ENCODE assay signal across 1 cellular context in the genomic region with DNA sequence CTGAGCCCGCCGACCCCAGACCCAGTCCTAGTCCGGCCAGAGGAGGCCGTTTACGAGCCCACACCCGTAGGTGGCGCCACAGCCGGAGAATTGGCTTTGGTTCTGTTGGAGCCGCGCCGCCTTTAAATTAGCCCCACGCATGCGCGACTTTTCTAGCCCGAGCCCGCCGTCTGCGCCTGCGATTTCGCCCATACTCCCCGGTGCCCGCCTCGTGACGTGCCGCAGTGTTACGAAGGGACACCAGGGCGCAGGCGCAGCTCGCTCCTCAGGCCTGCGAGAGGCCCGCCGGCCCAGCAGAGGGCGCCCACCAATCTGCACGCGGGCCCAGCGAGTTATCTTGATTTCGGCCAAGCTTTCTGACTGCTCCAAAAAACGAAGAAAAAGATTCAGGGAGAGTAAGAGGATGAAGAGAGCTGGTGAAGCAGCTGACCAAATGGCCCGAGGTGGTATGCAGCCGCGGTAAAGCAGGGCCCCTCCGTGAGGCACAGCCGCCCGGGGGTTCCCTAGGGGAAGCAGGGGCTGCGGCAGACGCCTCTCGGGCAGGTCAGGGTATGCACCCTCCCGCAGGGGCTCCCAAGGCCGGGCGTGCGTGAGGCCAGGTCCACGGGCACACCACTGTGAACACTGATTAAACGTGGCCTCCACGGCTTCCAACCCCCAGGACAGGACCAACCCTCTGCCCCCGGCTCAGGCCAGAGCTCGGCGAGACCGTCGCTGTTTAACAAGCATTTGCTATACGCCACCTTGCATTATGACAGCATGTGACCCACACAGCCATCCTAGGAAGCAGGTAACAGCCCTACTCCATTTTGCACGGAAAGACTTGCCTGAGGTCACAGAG.
TF ChIP-seq lines count a peak whose summit lies in the region.

No MANE protein-coding gene starts in this region.

TF ChIP-seq in HepG2, 621 proteins besides CTCF, POLR2A, EP300 and RAD21 (continued from another document and continues in another):
- TF ChIP-seq ZGPAT (CRISPR knock-in tag; IDR thresholded peaks at IDR 0.05) (peak; percentile 86), ZNF609 (CRISPR knock-in tag; IDR thresholded peaks at IDR 0.05; ENCODE audit: borderline replicate concordance) (peak; percentile 52; the same call in 1 of the 2 replicates), SMAD3 (CRISPR knock-in tag; IDR thresholded peaks at IDR 0.05) (0 out of 2 replicates have a peak, but pooled peaks have one; percentile 21), MIXL1 (CRISPR knock-in tag; IDR thresholded peaks at IDR 0.05) (peak; percentile 27; the same call in 1 of the 2 replicates), ZNF547 (CRISPR knock-in tag; IDR thresholded peaks at IDR 0.05) (peak; percentile 75; the same call in 1 of the 2 replicates), ZNF225 (CRISPR knock-in tag; IDR thresholded peaks at IDR 0.05) (peak; percentile 74; the same call in 1 of the 2 replicates), ZNF335 (CRISPR knock-in tag; IDR thresholded peaks at IDR 0.05) (peak; percentile 62), HOXA3 (CRISPR knock-in tag; IDR thresholded peaks at IDR 0.05) (peak; percentile 77), ATF7 (IDR thresholded peaks at IDR 0.05) (no peak), ATF7 (CRISPR knock-in tag; IDR thresholded peaks at IDR 0.05) (0 out of 2 replicates have a peak, but pooled peaks have one; percentile 22), ZNF350 (CRISPR knock-in tag; IDR thresholded peaks at IDR 0.05; ENCODE audit: borderline replicate concordance, low read depth) (peak; percentile 88; the same call in 1 of the 2 replicates), ZNF224 (CRISPR knock-in tag; IDR thresholded peaks at IDR 0.05) (peak; percentile 82; the same call in 1 of the 2 replicates), ZNF788 (CRISPR knock-in tag; IDR thresholded peaks at IDR 0.05; ENCODE audit: borderline replicate concordance) (peak; percentile 23; the same call in 1 of the 2 replicates), ZFP41 (CRISPR knock-in tag; IDR thresholded peaks at IDR 0.05; ENCODE audit: borderline replicate concordance) (0 out of 2 replicates have a peak, but pooled peaks have one; percentile 47), POLR2AphosphoS2 (IDR thresholded peaks at IDR 0.05; ENCODE audit: low read depth, low read length) (peak; percentile 80; the same call in 1 of the 2 replicates), JARID2 (CRISPR knock-in tag; IDR thresholded peaks at IDR 0.05; ENCODE audit: insufficient replicate concordance) (no peak), SATB2 (CRISPR knock-in tag; IDR thresholded peaks at IDR 0.05) (0 out of 2 replicates have a peak, but pooled peaks have one; percentile 51), IRX3 (CRISPR knock-in tag; IDR thresholded peaks at IDR 0.05; ENCODE audit: borderline replicate concordance, low read depth) (peak; percentile 58; the same call in 1 of the 2 replicates), YEATS2 (CRISPR knock-in tag; IDR thresholded peaks at IDR 0.05; ENCODE audit: borderline replicate concordance) (peak; percentile 86; the same call in 1 of the 2 replicates), ZNF607 (CRISPR knock-in tag; IDR thresholded peaks at IDR 0.05; ENCODE audit: borderline replicate concordance) (peak; percentile 59; the same call in 1 of the 2 replicates), TCF12 (IDR thresholded peaks at IDR 0.05) (no peak), TCF12 (CRISPR knock-in tag; IDR thresholded peaks at IDR 0.05) (peak; percentile 45; the same call in 1 of the 2 replicates), SALL1 (CRISPR knock-in tag; IDR thresholded peaks at IDR 0.05) (peak; percentile 75), ZNF501 (CRISPR knock-in tag; IDR thresholded peaks at IDR 0.05) (peak; percentile 97), TGIF2 (CRISPR knock-in tag; IDR thresholded peaks at IDR 0.05) (peak; percentile 37; the same call in 1 of the 2 replicates), PHF8 (CRISPR knock-in tag; IDR thresholded peaks at IDR 0.05) (peak; percentile 78), AHDC1 (CRISPR knock-in tag; IDR thresholded peaks at IDR 0.05; ENCODE audit: borderline replicate concordance) (peak; percentile 77; the same call in 1 of the 2 replicates), BCL6 (CRISPR knock-in tag; IDR thresholded peaks at IDR 0.05) (no peak), SRY (CRISPR knock-in tag; IDR thresholded peaks at IDR 0.05) (0 out of 2 replicates have a peak, but pooled peaks have one; percentile 50)
- TF ChIP-seq, protein P1, sequence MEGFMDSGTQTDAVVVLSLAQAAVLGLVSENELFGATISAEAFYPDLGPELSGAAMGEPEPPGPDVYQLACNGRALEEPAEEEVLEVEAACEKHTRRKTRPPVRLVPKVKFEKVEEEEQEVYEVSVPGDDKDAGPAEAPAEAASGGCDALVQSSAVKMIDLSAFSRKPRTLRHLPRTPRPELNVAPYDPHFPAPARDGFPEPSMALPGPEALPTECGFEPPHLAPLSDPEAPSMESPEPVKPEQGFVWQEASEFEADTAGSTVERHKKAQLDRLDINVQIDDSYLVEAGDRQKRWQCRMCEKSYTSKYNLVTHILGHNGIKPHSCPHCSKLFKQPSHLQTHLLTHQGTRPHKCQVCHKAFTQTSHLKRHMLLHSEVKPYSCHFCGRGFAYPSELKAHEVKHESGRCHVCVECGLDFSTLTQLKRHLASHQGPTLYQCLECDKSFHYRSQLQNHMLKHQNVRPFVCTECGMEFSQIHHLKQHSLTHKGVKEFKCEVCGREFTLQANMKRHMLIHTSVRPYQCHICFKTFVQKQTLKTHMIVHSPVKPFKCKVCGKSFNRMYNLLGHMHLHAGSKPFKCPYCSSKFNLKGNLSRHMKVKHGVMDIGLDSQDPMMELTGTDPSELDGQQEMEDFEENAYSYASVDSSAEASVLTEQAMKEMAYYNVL (CRISPR knock-in tag; IDR thresholded peaks at IDR 0.05; ENCODE audit: borderline replicate concordance) = 0 out of 2 replicates have a peak, but pooled peaks have one; percentile 30
- TF ChIP-seq, protein P2, sequence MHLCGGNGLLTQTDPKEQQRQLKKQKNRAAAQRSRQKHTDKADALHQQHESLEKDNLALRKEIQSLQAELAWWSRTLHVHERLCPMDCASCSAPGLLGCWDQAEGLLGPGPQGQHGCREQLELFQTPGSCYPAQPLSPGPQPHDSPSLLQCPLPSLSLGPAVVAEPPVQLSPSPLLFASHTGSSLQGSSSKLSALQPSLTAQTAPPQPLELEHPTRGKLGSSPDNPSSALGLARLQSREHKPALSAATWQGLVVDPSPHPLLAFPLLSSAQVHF (CRISPR knock-in tag; IDR thresholded peaks at IDR 0.05) = no peak
- TF ChIP-seq, protein P3, sequence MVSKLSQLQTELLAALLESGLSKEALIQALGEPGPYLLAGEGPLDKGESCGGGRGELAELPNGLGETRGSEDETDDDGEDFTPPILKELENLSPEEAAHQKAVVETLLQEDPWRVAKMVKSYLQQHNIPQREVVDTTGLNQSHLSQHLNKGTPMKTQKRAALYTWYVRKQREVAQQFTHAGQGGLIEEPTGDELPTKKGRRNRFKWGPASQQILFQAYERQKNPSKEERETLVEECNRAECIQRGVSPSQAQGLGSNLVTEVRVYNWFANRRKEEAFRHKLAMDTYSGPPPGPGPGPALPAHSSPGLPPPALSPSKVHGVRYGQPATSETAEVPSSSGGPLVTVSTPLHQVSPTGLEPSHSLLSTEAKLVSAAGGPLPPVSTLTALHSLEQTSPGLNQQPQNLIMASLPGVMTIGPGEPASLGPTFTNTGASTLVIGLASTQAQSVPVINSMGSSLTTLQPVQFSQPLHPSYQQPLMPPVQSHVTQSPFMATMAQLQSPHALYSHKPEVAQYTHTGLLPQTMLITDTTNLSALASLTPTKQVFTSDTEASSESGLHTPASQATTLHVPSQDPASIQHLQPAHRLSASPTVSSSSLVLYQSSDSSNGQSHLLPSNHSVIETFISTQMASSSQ (IDR thresholded peaks at IDR 0.05; ENCODE audit: low read depth) = no peak
- TF ChIP-seq, protein P3 (CRISPR knock-in tag; IDR thresholded peaks at IDR 0.05; ENCODE audit: borderline replicate concordance) = 0 out of 2 replicates have a peak, but pooled peaks have one; percentile 17
